9 cellular contexts compared by ENCODE assay signal in genomic region chr6:111566222-111566717, GRCh38. TPM values are rescaled to one million over a fixed set of nuclear protein-coding genes. Genes with fewer than 3 reads are reported as not detected.
DNase-seq lines count a peak whose midpoint lies in the region; ATAC-seq, FAIRE-seq and TF ChIP-seq lines count a peak whose summit lies in the region.
"Had no signal": no experiment of that assay in that cellular context is flagged by ENCODE, and none has a peak within 500 bp of the region (broad histone marks: within the 10 kb centered on the region; RNA-seq: fewer than 3 reads in every experiment).

No MANE protein-coding gene starts in this region.

- in situ Hi-C loops in GM12878 (cut with MboI) = no loop called here

- DNase-seq in GM12878 (ENCODE audit: low read depth, low spot score) (no peak), sigmoid colon (no peak), C1 segment of cervical spinal cord (lab: John Stamatoyannopoulos, UW) (no peak), SW 1271 (lab: John Stamatoyannopoulos, UW) (no peak), SHP77 treated with DMSO at 0.1 percent for 48 hours (lab: John Stamatoyannopoulos, UW) (no peak)
- no peak for DNase-seq in effector memory CD4-positive, alpha-beta T cell
- DNase-seq: ovary had no signal

- H3K27me3 ChIP-seq in GM12878 (replicated peaks in 1 of 2; ENCODE audit: control insufficient read depth in 2 of 2, insufficient read depth in 2 of 2, low read length in 1 of 2) (no peaks in the 10 kb centered on the region), sigmoid colon (no peaks in the 10 kb centered on the region)
- H3K27me3 ChIP-seq in effector memory CD4-positive, alpha-beta T cell (replicated peaks; ENCODE audit: control insufficient read depth, insufficient read depth, low read length, poor library complexity, severe bottlenecking) = no peaks in the 10 kb centered on the region
- H3K27me3 ChIP-seq: ovary had no signal

- peak; percentile 7 for ATAC-seq in GM19351 (IDR thresholded peaks at IDR 0.05; ENCODE audit: unreplicated experiment)
- peak; percentile 15 for ATAC-seq in HG03108 (IDR thresholded peaks at IDR 0.05; ENCODE audit: unreplicated experiment)
- peak; percentile 33 for ATAC-seq in GM12878

- intact Hi-C loops in GM12878 (cut with micrococcal nuclease; ENCODE audit: unreplicated experiment) (loop anchor here (2.0 kb wide), 1 partner anchor 307 kb away; a partner anchor contains a TSS), sigmoid colon (cut with DNase I) (loop anchor here (10.0 kb wide), 1 partner anchor 201 kb away; no protein-coding TSS in a partner anchor)

- no peak overlapping the region for H3K9ac ChIP-seq in GM12878 (ENCODE audit: control insufficient read depth, insufficient read depth, low read length)

- H3K4me1 ChIP-seq in GM12878 (ENCODE audit: control insufficient read depth, insufficient read depth, low read length) = peaks cover 15% of the 10 kb centered on the region
- peaks cover 0 to 61% (median 53%) of the 10 kb centered on the region in 4 donors for H3K4me1 ChIP-seq in sigmoid colon
- H3K4me1 ChIP-seq in effector memory CD4-positive, alpha-beta T cell (ENCODE audit: control insufficient read depth, insufficient read depth, low read length, poor library complexity, severe bottlenecking) = peaks cover 14% of the 10 kb centered on the region

- no peak; a peak in 1 of 6 replicates for TF ChIP-seq CTCF in GM12878 (IDR thresholded peaks at IDR 0.05 in 2 of 3, conservative IDR thresholded peaks at IDR 0.05 in 1 of 3; ENCODE audit: control insufficient read depth in 2 of 3, extremely low read depth in 1 of 3, insufficient read depth in 1 of 3, low read depth in 3 of 3, low read length in 3 of 3)
- no peak for TF ChIP-seq CTCF in sigmoid colon (IDR thresholded peaks at IDR 0.05)

- TF ChIP-seq POLR2A in GM12878 (IDR thresholded peaks at IDR 0.05; ENCODE audit: low read depth, low read length) (no peak), sigmoid colon (IDR thresholded peaks at IDR 0.05) (no peak)

- H3K27ac ChIP-seq in GM12878 (ENCODE audit: control insufficient read depth, insufficient read depth) (no peak overlapping the region), sigmoid colon (peak overlapping the region; percentile 59 to 82 (median 67))
- no peak overlapping the region for H3K27ac ChIP-seq in effector memory CD4-positive, alpha-beta T cell (ENCODE audit: insufficient read depth, low read length, poor library complexity, severe bottlenecking)
- H3K27ac ChIP-seq: ovary had no signal

- H2AFZ ChIP-seq in GM12878 (ENCODE audit: control insufficient read depth, low read depth, low read length) = no peak overlapping the region

- SMC1A ChIA-PET in GM12878 (lab: Charles Lee; ENCODE audit: uncharacterized antibody, unreplicated experiment) = interaction anchor here (1.0 to 2.3 kb wide), 7 partner anchors 11 to 307 kb away, joined by 3 to 23 read pairs (median 5); partner anchors contain the start of gene TRAF3IP2

- peaks cover 27 to 49% of the 10 kb centered on the region in 2 experiments for H3K36me3 ChIP-seq in GM12878 (ENCODE audit: control insufficient read depth in 2 of 2, insufficient read depth in 2 of 2, low read length in 1 of 2)
- H3K36me3 ChIP-seq in sigmoid colon = peaks cover 0 to 18% (median 2%) of the 10 kb centered on the region in 4 donors
- H3K36me3 ChIP-seq in effector memory CD4-positive, alpha-beta T cell (ENCODE audit: control insufficient read depth, insufficient read depth, low read length) = peaks cover 12% of the 10 kb centered on the region
- H3K36me3 ChIP-seq: ovary had no signal

- H3K4me3 ChIP-seq in GM12878 = no peak overlapping the region
- peak overlapping the region in 1 of 4 donors; percentile 20 for H3K4me3 ChIP-seq in sigmoid colon
- no peak overlapping the region for H3K4me3 ChIP-seq in effector memory CD4-positive, alpha-beta T cell (ENCODE audit: insufficient read depth, low read depth, low read length, poor library complexity, severe bottlenecking)
- H3K4me3 ChIP-seq: ovary had no signal

- CTCF ChIA-PET in GM12878 (lab: Yijun Ruan, JAX) = interaction anchor here (0.7 to 4.2 kb wide), 8 partner anchors 27 to 476 kb away, joined by 3 to 56 read pairs (median 6); a partner anchor contains a TSS

- H3K9me3 ChIP-seq in GM12878 (replicated peaks; ENCODE audit: control insufficient read depth, insufficient read depth, low read length) = no peaks in the 10 kb centered on the region
- H3K9me3 ChIP-seq in sigmoid colon = no peaks in the 10 kb centered on the region
- H3K9me3 ChIP-seq in effector memory CD4-positive, alpha-beta T cell (ENCODE audit: control insufficient read depth, low read length) = no peaks in the 10 kb centered on the region
- H3K9me3 ChIP-seq: ovary had no signal

- no TSS peak for BruUV-seq in GM12878 (replicated peaks; lab: Mats Ljungman, UMichigan)

- POLR2A ChIA-PET in GM12878 (lab: Charles Lee) = interaction anchor here (0.6 to 1.9 kb wide), 3 partner anchors 39 to 307 kb away, joined by 3 to 5 read pairs (median 3); a partner anchor contains a TSS

- H4K20me1 ChIP-seq in GM12878 (ENCODE audit: control insufficient read depth, insufficient read depth) = no peaks in the 10 kb centered on the region

- H3K4me2 ChIP-seq in GM12878 (ENCODE audit: control insufficient read depth, insufficient read depth) = no peak overlapping the region

- TF ChIP-seq EP300 in GM12878 (IDR thresholded peaks at IDR 0.05; ENCODE audit: borderline replicate concordance in 1 of 2, control insufficient read depth in 1 of 2, low read depth in 2 of 2, low read length in 2 of 2) (no peak), sigmoid colon (IDR thresholded peaks at IDR 0.05) (no peak)

- 80% methylated on average over 8 of the region's 8 CpGs for WGBS in GM12878 (ENCODE audit: insufficient coverage, insufficient replicate concordance, low lambda C conversion rate, missing lambda C conversion rate)
- WGBS in sigmoid colon, 2 donors = 66 to 76% methylated on average over 8 of the region's 8 CpGs

- H3K79me2 ChIP-seq in GM12878 (ENCODE audit: control insufficient read depth, insufficient read depth, low read length) = no peaks in the 10 kb centered on the region

- no peak for TF ChIP-seq RAD21 in GM12878 (IDR thresholded peaks at IDR 0.05; ENCODE audit: insufficient read depth, low read depth, low read length)

- no peak for FAIRE-seq in GM12878 (lab: Jason Lieb, UNC)

- RAD21 ChIA-PET in GM12878 (lab: Charles Lee; ENCODE audit: unreplicated experiment) = interaction anchor here (1.0 to 2.7 kb wide), 5 partner anchors 39 to 480 kb away, joined by 3 to 34 read pairs (median 4); a partner anchor contains a TSS

TF ChIP-seq in GM12878, 131 proteins besides CTCF, POLR2A, EP300 and RAD21:
- TF ChIP-seq MEF2B (IDR thresholded peaks at IDR 0.05; ENCODE audit: partially characterized antibody, poor library complexity, severe bottlenecking) (peak; percentile 36), YY1 (IDR thresholded peaks at IDR 0.05; ENCODE audit: low read depth, low read length) (no peak)

RNA-seq across cellular contexts. Expression of gene TRAF3IP2, which starts 39.4 kb away (rescaled TPM):
- total RNA-seq in GM12878 (2013; cell fraction: nucleolus; rRNA removed) = 25.4 and 25.5 TPM in 2 replicates
- total RNA-seq in GM12878 (2014; rRNA removed) = 33.7 and 40.7 TPM in 2 replicates
- total RNA-seq in GM12878 (2014; rRNA removed; fragmentation: Illumina TruSeq; extraction: Trizol) = 25.4 and 26.9 TPM in 2 replicates
- total RNA-seq in GM12878 (2021) = 26.9 and 30.4 TPM in 2 replicates
- polyA plus RNA-seq in GM12878 (2011; ENCODE audit: low read depth) = 25.3 TPM
- polyA plus RNA-seq in GM12878 (2011; rRNA removed) = 23.2 and 26.0 TPM in 2 replicates
- polyA plus RNA-seq in GM12878 (2011; cell fraction: cytosol; rRNA removed) = 35.6 TPM in 2 replicates
- polyA plus RNA-seq in GM12878 (2011; cell fraction: nucleus; rRNA removed) = 19.3 and 20.2 TPM in 2 replicates
- 26.5 and 28.1 TPM in 2 replicates for polyA plus RNA-seq in GM12878 (2012)
- polyA plus RNA-seq in GM12878 (2014; fragmentation: Illumina TruSeq; extraction: Trizol) = 23.8 and 32.5 TPM in 2 replicates
- 10 to 100 TPM; 17.0 to 18.9 TPM for polyA plus RNA-seq in GM12878 (2014; fragmentation: Nextera tagmentation; extraction: Ambion mirVana)
- 27.1 and 27.9 TPM in 2 replicates for polyA plus RNA-seq in GM12878 (2014; rRNA removed)
- polyA plus RNA-seq in GM12878 (2016; fragmentation: Nextera tagmentation; extraction: Ambion mirVana) = 10 to 100 TPM; 17.7 to 18.9 TPM
- 31.6 and 46.8 TPM in 2 replicates for polyA minus RNA-seq in GM12878 (2011; rRNA and poly(A)+ RNA removed)
- 13.9 and 14.7 TPM in 2 replicates for polyA minus RNA-seq in GM12878 (2011; cell fraction: cytosol; rRNA and poly(A)+ RNA removed)
- 13.9 and 19.9 TPM in 2 replicates for polyA minus RNA-seq in GM12878 (2011; cell fraction: nucleus; rRNA and poly(A)+ RNA removed)
- 10 to 100 TPM; 15.8 to 21.4 (median 17.3) TPM for total RNA-seq in sigmoid colon
- polyA plus RNA-seq in sigmoid colon = 10 to 100 TPM; 39.2 to 58.5 (median 48.0) TPM

Comparison
In these comparisons a context has a peak if more than half of its experiments do, and no peak if none do; other contexts are left out.
1. H3K27ac ChIP-seq: peak in sigmoid colon (4 of 4); none in GM12878 (single experiment) and effector memory CD4-positive, alpha-beta T cell (single experiment).
2. Peak in every context shown above with its lines, with median percentiles within 50 percentile points of each other: ATAC-seq.